ENCODE assay signal across 8 cellular contexts in genomic region chr15:49046113-49046883, GRCh38. TPM values are rescaled to one million over a fixed set of nuclear protein-coding genes. Genes with fewer than 3 reads are reported as not detected.
A peak's percentile ranks its signal among the peaks of the same experiment; 100 is the strongest.
DNase-seq lines count a peak whose midpoint lies in the region; ATAC-seq and TF ChIP-seq lines count a peak whose summit lies in the region.

TSS of gene SECISBP2L (minus strand) at chr15:49046446. CDS start at chr15:49046299, 147 bp downstream.

- peaks cover 14 to 46% (median 34%) of the 10 kb centered on the region in 4 donors for H3K4me1 Mint-ChIP-seq in naive thymus-derived CD8-positive, alpha-beta T cell

- peaks cover 0 to 6% (median 0%) of the 10 kb centered on the region in 3 donors for H3K36me3 Mint-ChIP-seq in naive thymus-derived CD8-positive, alpha-beta T cell

- peak; percentile 92 for ATAC-seq in GM21825 (IDR thresholded peaks at IDR 0.05; ENCODE audit: unreplicated experiment)
- peak; percentile 91 for ATAC-seq in naive thymus-derived CD8-positive, alpha-beta T cell

- H4K20me1 ChIP-seq in Karpas-422 (ENCODE audit: insufficient read depth, low read depth, low read length) (peaks cover 6% of the 10 kb centered on the region; the same call in 1 of the 2 replicates), fibroblast of lung (ENCODE audit: control insufficient read depth, extremely low read depth, insufficient read depth, low read length) (no peaks in the 10 kb centered on the region)

- peak in 1 of 2 donors; percentile 30 for TF ChIP-seq CTCF in fibroblast of lung (conservative IDR thresholded peaks at IDR 0.05 in 1 of 2, IDR thresholded peaks at IDR 0.05 in 1 of 2; ENCODE audit: low read depth in 1 of 2, low read length in 2 of 2)

- peaks cover 39% of the 10 kb centered on the region for H3K79me2 ChIP-seq in Karpas-422 (ENCODE audit: low read length)
- peaks cover 46% of the 10 kb centered on the region for H3K79me2 ChIP-seq in fibroblast of lung (ENCODE audit: control insufficient read depth, insufficient read depth, low read length)

- H3K9me3 Mint-ChIP-seq in naive thymus-derived CD8-positive, alpha-beta T cell = no peaks in the 10 kb centered on the region

- H3K9me3 ChIP-seq in Karpas-422 (ENCODE audit: low read length) (no peaks in the 10 kb centered on the region), fibroblast of lung (ENCODE audit: control insufficient read depth, insufficient read depth, low read depth, low read length) (no peaks in the 10 kb centered on the region)

- no peaks in the 10 kb centered on the region for H3K9me2 ChIP-seq in Karpas-422 (replicated peaks; ENCODE audit: insufficient read depth, low read length)

- no peaks in the 10 kb centered on the region for H3K36me3 ChIP-seq in Karpas-422 (ENCODE audit: insufficient read depth, low read length)
- H3K36me3 ChIP-seq in fibroblast of lung (ENCODE audit: control insufficient read depth, insufficient read depth, low read length) = no peaks in the 10 kb centered on the region

- peak within 1 kb of the TSS; percentile 87 for H3K9ac ChIP-seq in Karpas-422 (ENCODE audit: low read length)
- H3K9ac ChIP-seq in fibroblast of lung (ENCODE audit: insufficient read depth, low read length) = peak within 1 kb of the TSS; percentile 84

- H3K27ac Mint-ChIP-seq in naive thymus-derived CD8-positive, alpha-beta T cell = peak within 1 kb of the TSS; percentile 87 to 96 (median 95)

- H3K4me1 ChIP-seq in Karpas-422 (ENCODE audit: low read length) (peaks cover 28% of the 10 kb centered on the region), fibroblast of lung (ENCODE audit: control insufficient read depth, extremely low read depth, insufficient read depth, low read length) (no peaks in the 10 kb centered on the region)

- POLR2A ChIA-PET in naive thymus-derived CD8-positive, alpha-beta T cell (lab: Charles Lee) = interaction anchor here (1.1 to 2.6 kb wide), 8 partner anchors 11 to 1309 kb away, joined by 3 to 23 read pairs (median 4); partner anchors contain the start of genes COPS2, EID1, GABPB1 and GALK2

- DNase-seq in EH (ENCODE audit: low read depth) (peak; percentile 94), Karpas-422 (peak; percentile 98), RPMI7951 (ENCODE audit: low read depth) (peak; percentile 94), fibroblast of lung (ENCODE audit: low read depth in 2 of 2) (peak; percentile 95)
- peak; percentile 73 to 83 for DNase-seq in activated T-helper 1 cell treated with anti-CD3 and anti-CD28 coated beads, Interleukin-2, amount 50 U/mL, for 16 hours (ENCODE audit: low read depth in 1 of 2, low spot score in 1 of 2)
- peak; percentile 78 to 95 (median 88) for DNase-seq in naive thymus-derived CD8-positive, alpha-beta T cell
- DNase-seq in stimulated activated naive CD4-positive, alpha-beta T cell (lab: John Stamatoyannopoulos, UW) = peak; percentile 84 to 91 (median 86)

- H3K4me2 ChIP-seq in Karpas-422 (ENCODE audit: low read depth, low read length, poor library complexity, severe bottlenecking) (peak within 1 kb of the TSS; percentile 84), fibroblast of lung (ENCODE audit: extremely low read depth, insufficient read depth, low read length) (peak within 1 kb of the TSS; percentile 85)

- H3K27ac ChIP-seq in Karpas-422 (ENCODE audit: low read length) (peak within 1 kb of the TSS; percentile 42; the same call in 1 of the 2 replicates), fibroblast of lung (ENCODE audit: insufficient read depth, low read length) (peak within 1 kb of the TSS; percentile 75)

- no peaks in the 10 kb centered on the region for H3K27me3 Mint-ChIP-seq in naive thymus-derived CD8-positive, alpha-beta T cell

- H3K27me3 ChIP-seq in Karpas-422 (ENCODE audit: low read length) (no peaks in the 10 kb centered on the region), fibroblast of lung (ENCODE audit: control insufficient read depth, insufficient read depth, low read length) (no peaks in the 10 kb centered on the region)

- H3K4me3 ChIP-seq in Karpas-422 (ENCODE audit: low read length) (peak within 1 kb of the TSS; percentile 94), fibroblast of lung (replicated peaks in 1 of 4; ENCODE audit: control extremely low read depth in 1 of 4, insufficient read depth in 1 of 4, low read depth in 3 of 4, low read length in 4 of 4) (peak within 1 kb of the TSS; percentile 85 to 93 (median 89))

- peak within 1 kb of the TSS; percentile 89 to 97 (median 96) for H3K4me3 Mint-ChIP-seq in naive thymus-derived CD8-positive, alpha-beta T cell

- H2AFZ ChIP-seq in Karpas-422 (ENCODE audit: low read length) = peak within 1 kb of the TSS; percentile 74
- peak within 1 kb of the TSS; percentile 97 for H2AFZ ChIP-seq in fibroblast of lung (ENCODE audit: low read length)

RNA-seq across cellular contexts. Expression of gene SECISBP2L, which starts in this region (rescaled TPM):
- 16.3 and 28.7 TPM in 2 replicates for total RNA-seq in Karpas-422 (2014; rRNA removed; shearing (Covaris generic); ENCODE audit: low replicate concordance)
- 22.4 and 30.4 TPM in 2 replicates for total RNA-seq in RPMI7951 (2014; rRNA removed; shearing (Covaris generic))
- total RNA-seq in fibroblast of lung = 42.1 and 44.3 TPM in 2 replicates
- polyA plus RNA-seq in fibroblast of lung = 24.0 and 25.7 TPM in 2 replicates
- 15.7 and 19.8 TPM in 2 replicates for polyA plus RNA-seq in fibroblast of lung (2012)
- 36.1 and 44.7 TPM in 2 replicates for polyA minus RNA-seq in fibroblast of lung (ENCODE audit: low replicate concordance)
- total RNA-seq in naive thymus-derived CD8-positive, alpha-beta T cell = 10 to 100 TPM; 53.9 to 57.3 TPM
- polyA plus RNA-seq in naive thymus-derived CD8-positive, alpha-beta T cell = 10 to 100 TPM; 17.6 to 25.2 (median 22.7) TPM

Comparison
In these comparisons a context has a peak if more than half of its experiments do, and no peak if none do; other contexts are left out.
1. Peak in every context shown above with its lines: DNase-seq, ATAC-seq, H3K4me3 ChIP-seq and H3K27ac ChIP-seq.